In genomic region chr2:218010838-218011616, GRCh38 we compare ENCODE assay signal across 12 cellular contexts. TPM values are rescaled to one million over a fixed set of nuclear protein-coding genes. Genes with fewer than 3 reads are reported as not detected.
DNase-seq lines count a peak whose midpoint lies in the region; ATAC-seq, FAIRE-seq and TF ChIP-seq lines count a peak whose summit lies in the region.
"Had no signal": no experiment of that assay in that cellular context is flagged by ENCODE, and none has a peak within 500 bp of the region (broad histone marks: within the 10 kb centered on the region; RNA-seq: fewer than 3 reads in every experiment).

No MANE protein-coding gene starts in this region.

- H3K79me2 ChIP-seq in PC-3 (ENCODE audit: low read length) = no peaks in the 10 kb centered on the region

- POLR2A ChIA-PET in PC-3 (lab: Charles Lee; ENCODE audit: unreplicated experiment) = no interaction called here

- no peaks in the 10 kb centered on the region for H3K4me1 ChIP-seq in PC-3 (ENCODE audit: insufficient read depth, low read length)
- peaks cover 24 to 45% (median 29%) of the 10 kb centered on the region in 3 donors for H3K4me1 ChIP-seq in skeletal muscle tissue (ENCODE audit: control insufficient read depth in 3 of 3, insufficient read depth in 3 of 3, low read length in 3 of 3)

- H3K9ac ChIP-seq in PC-3 (ENCODE audit: low read length) (no peak overlapping the region), skeletal muscle tissue (ENCODE audit: low read depth in 1 of 3, low read length in 3 of 3) (peak overlapping the region; percentile 20 to 60 (median 32))

- CTCF ChIA-PET in PC-3 (lab: Charles Lee) = no interaction called here

- H2AFZ ChIP-seq in PC-3 (ENCODE audit: low read length) = peak overlapping the region; percentile 64; the same call in 1 of the 2 replicates

- H3K27me3 ChIP-seq in PC-3 (ENCODE audit: low read length) (peaks cover 46% of the 10 kb centered on the region), skeletal muscle tissue (ENCODE audit: control insufficient read depth in 3 of 3, insufficient read depth in 3 of 3, low read length in 3 of 3) (peaks cover 0 to 3% (median 0%) of the 10 kb centered on the region in 3 donors)

- intact Hi-C loops in PC-3 (cut with micrococcal nuclease) = no loop called here

- TF ChIP-seq CTCF in PC-3 (conservative IDR thresholded peaks at IDR 0.05; ENCODE audit: low read depth, low read length) = no peak
- no peak for TF ChIP-seq CTCF in fibroblast of the aortic adventitia (IDR thresholded peaks at IDR 0.05; ENCODE audit: insufficient read depth, low read length)

- no peaks in the 10 kb centered on the region for H3K9me2 ChIP-seq in PC-3 (replicated peaks; ENCODE audit: low read length)

- H4K20me1 ChIP-seq in PC-3 (ENCODE audit: low read length) = no peaks in the 10 kb centered on the region

- DNase-seq in DMS 273 (lab: John Stamatoyannopoulos, UW; ENCODE audit: unreplicated experiment) (peak; percentile 17), DMS 273 treated with DMSO at 0.1 percent for 48 hours (lab: John Stamatoyannopoulos, UW) (no peak), PC-3 (no peak), fibroblast of the aortic adventitia (ENCODE audit: low read depth) (no peak), activated gamma-delta T cell (lab: John Stamatoyannopoulos, UW) (no peak), urothelium cell line (ENCODE audit: low spot score) (no peak)

- H3K4me3 ChIP-seq in PC-3 (ENCODE audit: low read length) (peak overlapping the region; percentile 55; the same call in 1 of the 2 replicates), fibroblast of the aortic adventitia (ENCODE audit: low read depth, low read length) (peak overlapping the region; percentile 80), skeletal muscle tissue (ENCODE audit: low read length in 3 of 3) (peak overlapping the region in 2 of 3 donors; percentile 60 to 65)

- BruUV-seq in PC-3 (replicated peaks; lab: Mats Ljungman, UMichigan) = no TSS peak

- no peaks in the 10 kb centered on the region for H3K36me3 ChIP-seq in PC-3 (ENCODE audit: low read depth, low read length)
- peaks cover 0 to 2% (median 0%) of the 10 kb centered on the region in 3 donors for H3K36me3 ChIP-seq in skeletal muscle tissue (ENCODE audit: control insufficient read depth in 3 of 3, insufficient read depth in 3 of 3, low read length in 3 of 3)
- H3K36me3 ChIP-seq: SJSA1 had no signal

- H3F3A ChIP-seq in PC-3 (ENCODE audit: low read length, unreplicated experiment) = no peaks in the 10 kb centered on the region

- no peak for ATAC-seq in PC-3
- no peak for ATAC-seq in GM18519 (IDR thresholded peaks at IDR 0.05; ENCODE audit: low FRiP score, unreplicated experiment)

- peak overlapping the region; percentile 80 for H3K4me2 ChIP-seq in PC-3 (ENCODE audit: low read length)

- no peak for FAIRE-seq in urothelium cell line (lab: Jason Lieb, UNC)
- FAIRE-seq: H54 had no signal

- no peak overlapping the region for H3K27ac ChIP-seq in PC-3 (ENCODE audit: low read length)
- H3K27ac ChIP-seq in skeletal muscle tissue (ENCODE audit: low read depth, low read length) = no peak overlapping the region
- H3K27ac ChIP-seq: 22Rv1, epithelial cell of prostate, SJSA1 had no signal

- no peaks in the 10 kb centered on the region for H3K9me3 ChIP-seq in PC-3 (ENCODE audit: low read length)
- no peaks in the 10 kb centered on the region for H3K9me3 ChIP-seq in skeletal muscle tissue (ENCODE audit: control insufficient read depth in 3 of 3, low read length in 3 of 3)
- H3K9me3 ChIP-seq: SJSA1 had no signal

RNA-seq across cellular contexts. Expression of gene TNS1, which starts 8.2 kb away (rescaled TPM):
- 1.0 and 1.5 TPM in 2 replicates for total RNA-seq in PC-3 (2014; rRNA removed)
- 54.5 and 116 TPM in 2 replicates for total RNA-seq in fibroblast of the aortic adventitia (ENCODE audit: low replicate concordance)
- total RNA-seq in skeletal muscle tissue = 73.1 TPM

RNA-seq across cellular contexts. Expression of gene RUFY4, which starts 58.0 kb away (rescaled TPM):
- total RNA-seq in PC-3 (2014; rRNA removed) = not detected in 2 replicates
- total RNA-seq in fibroblast of the aortic adventitia (ENCODE audit: low replicate concordance) = not detected in 2 replicates
- not detected for total RNA-seq in skeletal muscle tissue
- total RNA-seq: SJSA1 had no signal

Comparison
In these comparisons a context has a peak if more than half of its experiments do, and no peak if none do; other contexts are left out.
1. RNA of gene TNS1, which starts 8.2 kb away (total RNA-seq): 54.5 to 116 TPM in fibroblast of the aortic adventitia and 73.1 TPM in skeletal muscle tissue (single experiment); 1.0 to 1.5 TPM in PC-3; every median in the first group is over 10 times any median in the second.
2. Peak in every context shown above with its lines, with median percentiles within 50 percentile points of each other: H3K4me3 ChIP-seq.